In genomic region chr6:40582892-40583291, GRCh38 we compare ENCODE assay signal across 1 cellular context.
TF ChIP-seq lines count a peak whose summit lies in the region.

No MANE protein-coding gene starts in this region.

TF ChIP-seq in neural cell, 6 proteins besides CTCF, POLR2A, EP300 and RAD21 (continued from another document):
- TF ChIP-seq REST (IDR thresholded peaks at IDR 0.05; ENCODE audit: borderline replicate concordance) (no peak), SMC3 (conservative IDR thresholded peaks at IDR 0.05; ENCODE audit: poor library complexity) (no peak)
